29 cellular contexts compared by ENCODE assay signal in the genomic region with DNA sequence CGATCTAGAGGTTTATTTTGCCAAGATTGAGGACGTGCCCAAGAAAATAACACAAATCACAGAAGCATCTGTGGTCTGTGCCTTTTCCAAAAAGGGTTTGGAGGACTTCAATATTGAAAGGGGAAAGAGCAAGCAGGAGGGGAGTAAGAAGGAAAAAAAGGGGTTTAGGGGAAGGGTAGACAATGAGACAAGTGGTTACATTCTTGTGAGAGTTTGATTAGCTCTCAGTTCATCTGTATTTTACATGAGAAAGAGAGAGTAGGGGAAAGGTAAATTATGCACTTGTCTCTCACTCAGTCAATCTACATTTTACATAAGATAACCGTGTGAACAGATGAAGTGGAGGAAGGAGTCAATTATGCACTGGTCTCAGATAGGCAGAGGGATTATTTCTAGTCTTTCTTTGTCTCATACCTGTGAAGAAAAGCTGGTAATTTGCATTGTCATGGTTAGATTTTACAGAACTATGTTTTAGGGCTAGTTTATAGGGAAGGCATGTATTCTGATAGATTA.
"Had no signal": no experiment of that assay in that cellular context is flagged by ENCODE, and none has a peak within 500 bp of the region (broad histone marks: within the 10 kb centered on the region; RNA-seq: fewer than 3 reads in every experiment).

No MANE protein-coding gene starts in this region.

- H3K27me3 ChIP-seq: dorsolateral prefrontal cortex, esophagus muscularis mucosa, foreskin keratinocyte, gastroesophageal sphincter, heart left ventricle, neutrophil, pancreas, right lobe of liver, suprapubic skin, transverse colon, upper lobe of right lung, uterus had no signal

- H3K36me3 Mint-ChIP-seq: memory B cell, naive B cell had no signal

- H3K27ac ChIP-seq: dorsolateral prefrontal cortex, esophagus muscularis mucosa, foreskin keratinocyte, gastroesophageal sphincter, heart left ventricle, neutrophil, pancreas, right lobe of liver, suprapubic skin, transverse colon, upper lobe of right lung, uterus had no signal

- H3K9me3 ChIP-seq: esophagus muscularis mucosa, gastroesophageal sphincter, mucosa of descending colon, pancreas, right lobe of liver, suprapubic skin, transverse colon, upper lobe of right lung, uterus had no signal

- ATAC-seq: foreskin keratinocyte; gastroesophageal sphincter; heart left ventricle; left lobe of liver; mucosa of descending colon; natural killer cell treated with Interleukin-12 subunit alpha and Interleukin-12 subunit beta and Interleukin-15 and Interleukin-18, amount 100 ng/mL, for 72 hours; pancreas; right lobe of liver; stimulated activated naive CD8-positive, alpha-beta T cell treated with anti-CD3 and anti-CD28 coated beads, Interleukin-15, amount 100 ng/mL, for 72 hours; upper lobe of right lung had no signal

- H3K36me3 ChIP-seq: esophagus muscularis mucosa, gastroesophageal sphincter, heart left ventricle, neutrophil, pancreas, right lobe of liver, suprapubic skin, transverse colon, upper lobe of right lung, uterus had no signal

- H3K9me3 Mint-ChIP-seq: neural crest cell had no signal

- H3K4me3 Mint-ChIP-seq: memory B cell; mesothelial cell of epicardium; naive B cell; natural killer cell treated with Interleukin-12 subunit alpha and Interleukin-12 subunit beta and Interleukin-15 and Interleukin-18, amount 100 ng/mL, for 72 hours; neural crest cell; stimulated activated naive CD8-positive, alpha-beta T cell treated with anti-CD3 and anti-CD28 coated beads, Interleukin-15, amount 100 ng/mL, for 72 hours had no signal

- DNase-seq: dorsolateral prefrontal cortex; effector CD4-positive, alpha-beta T cell; foreskin keratinocyte; heart left ventricle; hippocampal formation; kidney; mucosa of descending colon; naive B cell; pancreas; right lobe of liver; small intestine; stimulated activated CD4-positive, alpha-beta T cell treated with anti-CD3 and anti-CD28 coated beads, Interleukin-15, amount 100 ng/mL, for 24 hours; stimulated activated CD4-positive, alpha-beta T cell treated with anti-CD3 and anti-CD28 coated beads, Interleukin-4, amount 100 ng/mL, for 1 hour; stimulated activated CD8-positive, alpha-beta memory T cell treated with anti-CD3 and anti-CD28 coated beads, Interleukin-4, amount 100 ng/mL, for 48 hours; stimulated activated naive CD4-positive, alpha-beta T cell; stimulated activated naive CD8-positive, alpha-beta T cell treated with anti-CD3 and anti-CD28 coated beads, Interleukin-15, amount 100 ng/mL, for 72 hours; transverse colon; upper lobe of right lung; uterus had no signal

- H3K27ac Mint-ChIP-seq: memory B cell; mesothelial cell of epicardium; naive B cell; natural killer cell treated with Interleukin-12 subunit alpha and Interleukin-12 subunit beta and Interleukin-15 and Interleukin-18, amount 100 ng/mL, for 72 hours; stimulated activated naive CD8-positive, alpha-beta T cell treated with anti-CD3 and anti-CD28 coated beads, Interleukin-15, amount 100 ng/mL, for 72 hours had no signal

- H3K4me1 Mint-ChIP-seq: memory B cell; naive B cell; neural crest cell; stimulated activated naive CD8-positive, alpha-beta T cell treated with anti-CD3 and anti-CD28 coated beads, Interleukin-15, amount 100 ng/mL, for 72 hours had no signal

- H3K4me1 ChIP-seq: esophagus muscularis mucosa, foreskin keratinocyte, gastroesophageal sphincter, heart left ventricle, pancreas, right lobe of liver, suprapubic skin, transverse colon, upper lobe of right lung, uterus had no signal

- H3K4me3 ChIP-seq: dorsolateral prefrontal cortex, esophagus muscularis mucosa, gastroesophageal sphincter, heart left ventricle, lung, mucosa of descending colon, pancreas, right lobe of liver, suprapubic skin, transverse colon, upper lobe of right lung, uterus had no signal

- H3K27me3 Mint-ChIP-seq: memory B cell; naive B cell; natural killer cell treated with Interleukin-12 subunit alpha and Interleukin-12 subunit beta and Interleukin-15 and Interleukin-18, amount 100 ng/mL, for 72 hours; stimulated activated naive CD8-positive, alpha-beta T cell treated with anti-CD3 and anti-CD28 coated beads, Interleukin-15, amount 100 ng/mL, for 72 hours had no signal
